ENCODE assay signal across 23 cellular contexts in genomic region chr12:96176575-96176974, GRCh38. TPM values are rescaled to one million over a fixed set of nuclear protein-coding genes. Genes with fewer than 3 reads are reported as not detected.
DNase-seq lines count a peak whose midpoint lies in the region; ATAC-seq and TF ChIP-seq lines count a peak whose summit lies in the region.
"Had no signal": no experiment of that assay in that cellular context is flagged by ENCODE, and none has a peak within 500 bp of the region (broad histone marks: within the 10 kb centered on the region; RNA-seq: fewer than 3 reads in every experiment).

No MANE protein-coding gene starts in this region.

- H3K27me3 Mint-ChIP-seq in activated T-helper 2 cell treated with anti-CD3 and anti-CD28 coated beads, Interferon-gamma antibody, Interleukin-2, Interleukin-4, amounts not matched to agents 10 μg/mL and 5 μg/mL and 100 μg/mL, durations not matched to agents 14 hours and 24 hours and 36 hours (ENCODE audit: low read depth), result no peaks in the 10 kb centered on the region
- H3K27me3 Mint-ChIP-seq in CD8-positive, alpha-beta T cell (ENCODE audit: low read depth), result peaks cover 6% of the 10 kb centered on the region

- H3K9ac ChIP-seq in mammary epithelial cell (ENCODE audit: insufficient read depth, low read length), result no peak overlapping the region
- H3K9ac ChIP-seq in skeletal muscle satellite cell (ENCODE audit: low read depth, low read length), result no peak overlapping the region

- H3K27ac ChIP-seq in mammary epithelial cell (ENCODE audit: insufficient read depth, low read depth, low read length), result peak overlapping the region; percentile 31
- no peak overlapping the region for H3K27ac ChIP-seq in breast epithelium
- no peak overlapping the region for H3K27ac ChIP-seq in CD8-positive, alpha-beta T cell (ENCODE audit: low read depth, low read length)
- H3K27ac ChIP-seq: Peyer's patch, prostate gland, SJSA1, stomach, transverse colon had no signal

- H3K36me3 ChIP-seq in mammary epithelial cell (ENCODE audit: insufficient read depth, low read length), result no peaks in the 10 kb centered on the region
- no peaks in the 10 kb centered on the region for H3K36me3 ChIP-seq in breast epithelium
- no peaks in the 10 kb centered on the region for H3K36me3 ChIP-seq in skeletal muscle satellite cell (ENCODE audit: insufficient read depth, low read length)
- H3K36me3 ChIP-seq in CD8-positive, alpha-beta T cell (ENCODE audit: insufficient read depth, low read length), result no peaks in the 10 kb centered on the region
- H3K36me3 ChIP-seq: heart left ventricle, Peyer's patch, prostate gland, SJSA1, stomach, transverse colon had no signal

- CTCF ChIA-PET in mammary epithelial cell (lab: Charles Lee; ENCODE audit: low non-redundant PET), result no interaction called here
- CTCF ChIA-PET in CD8-positive, alpha-beta T cell (lab: Charles Lee), result no interaction called here

- H3K4me1 ChIP-seq in mammary epithelial cell (ENCODE audit: insufficient read depth, low read length) (peaks cover 16% of the 10 kb centered on the region), breast epithelium (no peaks in the 10 kb centered on the region), skeletal muscle satellite cell (ENCODE audit: control insufficient read depth, insufficient read depth, low read length) (peaks cover 12% of the 10 kb centered on the region)
- H3K4me1 ChIP-seq in CD8-positive, alpha-beta T cell (ENCODE audit: insufficient read depth, low read length), result no peaks in the 10 kb centered on the region
- H3K4me1 ChIP-seq: Peyer's patch, prostate gland, SJSA1, stomach, transverse colon had no signal

- peak overlapping the region; percentile 0 for H3K4me2 ChIP-seq in mammary epithelial cell (ENCODE audit: insufficient read depth, low read depth, low read length)
- H3K4me2 ChIP-seq in skeletal muscle satellite cell (ENCODE audit: low read length), result peak overlapping the region; percentile 0

- peak overlapping the region; percentile 53 for H3K27ac Mint-ChIP-seq in activated T-helper 2 cell treated with anti-CD3 and anti-CD28 coated beads, Interferon-gamma antibody, Interleukin-2, Interleukin-4, amounts not matched to agents 10 μg/mL and 5 μg/mL and 100 μg/mL, durations not matched to agents 14 hours and 24 hours and 36 hours
- H3K27ac Mint-ChIP-seq in CD8-positive, alpha-beta T cell, result no peak overlapping the region
- H3K27ac Mint-ChIP-seq: brain, WTC11 had no signal

- peak; percentile 10 for ATAC-seq in HG02884 (IDR thresholded peaks at IDR 0.05; ENCODE audit: unreplicated experiment)
- no peak for ATAC-seq in CD8-positive, alpha-beta T cell
- no peak for ATAC-seq in GM21576 (IDR thresholded peaks at IDR 0.05; ENCODE audit: unreplicated experiment)
- ATAC-seq: HCT116, left lobe of liver, WTC11 had no signal

- peaks cover 16% of the 10 kb centered on the region for H3K4me1 Mint-ChIP-seq in activated T-helper 2 cell treated with anti-CD3 and anti-CD28 coated beads, Interferon-gamma antibody, Interleukin-2, Interleukin-4, amounts not matched to agents 10 μg/mL and 5 μg/mL and 100 μg/mL, durations not matched to agents 14 hours and 24 hours and 36 hours (ENCODE audit: low read depth)
- peaks cover 4% of the 10 kb centered on the region for H3K4me1 Mint-ChIP-seq in CD8-positive, alpha-beta T cell (ENCODE audit: low read depth)
- H3K4me1 Mint-ChIP-seq: brain, WTC11 had no signal

- in situ Hi-C loops in mammary epithelial cell (cut with MboI; ENCODE audit: low sequenced_read_pairs in 2 of 2), result no loop called here

- peaks cover 26% of the 10 kb centered on the region for H3K36me3 Mint-ChIP-seq in activated T-helper 2 cell treated with anti-CD3 and anti-CD28 coated beads, Interferon-gamma antibody, Interleukin-2, Interleukin-4, amounts not matched to agents 10 μg/mL and 5 μg/mL and 100 μg/mL, durations not matched to agents 14 hours and 24 hours and 36 hours (ENCODE audit: low read depth)
- no peaks in the 10 kb centered on the region for H3K36me3 Mint-ChIP-seq in CD8-positive, alpha-beta T cell
- H3K36me3 Mint-ChIP-seq: brain had no signal

- H3K79me2 ChIP-seq in mammary epithelial cell (ENCODE audit: insufficient read depth, low read length), result no peaks in the 10 kb centered on the region

- no peak for TF ChIP-seq POLR2A in breast epithelium (IDR thresholded peaks at IDR 0.05)

- H2AFZ ChIP-seq in mammary epithelial cell (ENCODE audit: low read depth, low read length), result peak overlapping the region; percentile 4

- H3K9me3 ChIP-seq in mammary epithelial cell (replicated peaks; ENCODE audit: insufficient read depth, low read length), result peaks cover 6% of the 10 kb centered on the region
- H3K9me3 ChIP-seq in breast epithelium, result peaks cover 11 to 12% of the 10 kb centered on the region in 2 donors
- H3K9me3 ChIP-seq in skeletal muscle satellite cell (replicated peaks; ENCODE audit: low read length), result peaks cover 3% of the 10 kb centered on the region
- no peaks in the 10 kb centered on the region for H3K9me3 ChIP-seq in CD8-positive, alpha-beta T cell (ENCODE audit: low read length)
- H3K9me3 ChIP-seq: Peyer's patch, prostate gland, transverse colon had no signal

- H4K20me1 ChIP-seq in mammary epithelial cell (ENCODE audit: insufficient read depth, low read length), result no peaks in the 10 kb centered on the region

- 100% methylated on average over 1 of the region's 1 CpG for WGBS in mammary epithelial cell (ENCODE audit: low coverage, missing lambda C conversion rate)

- intact Hi-C loops in mammary epithelial cell (cut with micrococcal nuclease) (no loop called here), breast epithelium (cut with DNase I; ENCODE audit: low total_unique reads) (no loop called here)
- intact Hi-C loops in activated T-helper 2 cell treated with anti-CD3 and anti-CD28 coated beads, Interferon-gamma antibody, Interleukin-2, Interleukin-4, amounts not matched to agents 10 μg/mL and 5 μg/mL and 100 μg/mL, durations not matched to agents 14 hours and 24 hours and 36 hours (cut with micrococcal nuclease), result loop anchor here (2.0 to 5.0 kb wide), 2 partner anchors 34 to 38 kb away; no protein-coding TSS in a partner anchor
- intact Hi-C loops in CD8-positive, alpha-beta T cell (cut with DNase I, micrococcal nuclease), result no loop called here

- H3K4me3 Mint-ChIP-seq in activated T-helper 2 cell treated with anti-CD3 and anti-CD28 coated beads, Interferon-gamma antibody, Interleukin-2, Interleukin-4, amounts not matched to agents 10 μg/mL and 5 μg/mL and 100 μg/mL, durations not matched to agents 14 hours and 24 hours and 36 hours (ENCODE audit: low read depth), result no peak overlapping the region
- no peak overlapping the region for H3K4me3 Mint-ChIP-seq in CD8-positive, alpha-beta T cell
- H3K4me3 Mint-ChIP-seq: brain, WTC11 had no signal

- POLR2A ChIA-PET in CD8-positive, alpha-beta T cell (lab: Charles Lee), result interaction anchor here (0.6 kb wide), 1 partner anchor 19 kb away, joined by 3 read pairs; no protein-coding TSS in a partner anchor

- dilution Hi-C loops in mammary epithelial cell (cut with HindIII; ENCODE audit: low sequenced_read_pairs), result no loop called here

- peak; percentile 13 for DNase-seq in mammary epithelial cell
- no peak for DNase-seq in breast epithelium (ENCODE audit: low spot score in 2 of 2)
- no peak for DNase-seq in activated T-helper 2 cell treated with anti-CD3 and anti-CD28 coated beads, Interferon-gamma antibody, Interleukin-2, Interleukin-4, amounts not matched to agents 10 μg/mL and 5 μg/mL and 100 μg/mL, durations not matched to agents 14 hours and 24 hours and 36 hours (ENCODE audit: low spot score)
- DNase-seq in CD8-positive, alpha-beta T cell, result no peak
- DNase-seq in foreskin melanocyte, result no peak
- DNase-seq: heart left ventricle, midbrain, NCI-H1092 treated with DMSO at 0.1 percent for 48 hours, NCI-H2029, NCI-H345, Peyer's patch, stomach, transverse colon had no signal

- BruUV-seq in mammary epithelial cell (replicated peaks; lab: Mats Ljungman, UMichigan), result no TSS peak

- TF ChIP-seq CTCF in mammary epithelial cell (conservative IDR thresholded peaks at IDR 0.05 in 1 of 2, IDR thresholded peaks at IDR 0.05 in 1 of 2; ENCODE audit: extremely low read depth in 1 of 2, insufficient read depth in 1 of 2, low read depth in 1 of 2, low read length in 2 of 2) (no peak), breast epithelium (IDR thresholded peaks at IDR 0.05) (no peak)
- TF ChIP-seq CTCF in CD8-positive, alpha-beta T cell (IDR thresholded peaks at IDR 0.05), result no peak

- peaks cover 42% of the 10 kb centered on the region for H3K9me3 Mint-ChIP-seq in activated T-helper 2 cell treated with anti-CD3 and anti-CD28 coated beads, Interferon-gamma antibody, Interleukin-2, Interleukin-4, amounts not matched to agents 10 μg/mL and 5 μg/mL and 100 μg/mL, durations not matched to agents 14 hours and 24 hours and 36 hours
- peaks cover 11% of the 10 kb centered on the region for H3K9me3 Mint-ChIP-seq in CD8-positive, alpha-beta T cell

- H3K4me3 ChIP-seq in mammary epithelial cell (replicated peaks in 1 of 3; ENCODE audit: insufficient read depth in 1 of 3, low read depth in 2 of 3, low read length in 3 of 3) (no peak overlapping the region), breast epithelium (no peak overlapping the region), skeletal muscle satellite cell (ENCODE audit: low read length) (no peak overlapping the region)
- no peak overlapping the region for H3K4me3 ChIP-seq in CD8-positive, alpha-beta T cell (ENCODE audit: low read depth, low read length)
- H3K4me3 ChIP-seq: heart left ventricle, Peyer's patch, prostate gland, SJSA1, skin epidermis, stomach, transverse colon had no signal

- no peaks in the 10 kb centered on the region for H3K27me3 ChIP-seq in mammary epithelial cell (ENCODE audit: insufficient read depth, low read length)
- no peaks in the 10 kb centered on the region for H3K27me3 ChIP-seq in breast epithelium
- no peaks in the 10 kb centered on the region for H3K27me3 ChIP-seq in skeletal muscle satellite cell (ENCODE audit: control insufficient read depth, insufficient read depth, low read length)
- no peaks in the 10 kb centered on the region for H3K27me3 ChIP-seq in CD8-positive, alpha-beta T cell (ENCODE audit: insufficient read depth, low read length)
- H3K27me3 ChIP-seq: heart left ventricle, Peyer's patch, SJSA1, stomach, transverse colon had no signal

RNA-seq across cellular contexts. Expression of gene ELK3, which starts 17.6 kb away (rescaled TPM):
- 10 to 100 TPM; 12.8 to 95.1 TPM for total RNA-seq in mammary epithelial cell
- polyA plus RNA-seq in mammary epithelial cell, result 47.2 TPM
- polyA minus RNA-seq in mammary epithelial cell, result 30.7 TPM
- total RNA-seq in breast epithelium, result 10 to 100 TPM; 13.9 to 28.5 (median 16.5) TPM
- 37.0 and 39.7 TPM in 2 replicates for total RNA-seq in activated T-helper 2 cell treated with anti-CD3 and anti-CD28 coated beads, Interferon-gamma antibody, Interleukin-2, Interleukin-4, amounts not matched to agents 10 μg/mL and 5 μg/mL and 100 μg/mL, durations not matched to agents 14 hours and 24 hours and 36 hours
- 46.6 and 58.5 TPM in 2 replicates for total RNA-seq in skeletal muscle satellite cell (2012; rRNA removed)
- total RNA-seq in CD8-positive, alpha-beta T cell, result 10 to 100 TPM; 11.2 to 11.6 TPM
